In the genomic region with DNA sequence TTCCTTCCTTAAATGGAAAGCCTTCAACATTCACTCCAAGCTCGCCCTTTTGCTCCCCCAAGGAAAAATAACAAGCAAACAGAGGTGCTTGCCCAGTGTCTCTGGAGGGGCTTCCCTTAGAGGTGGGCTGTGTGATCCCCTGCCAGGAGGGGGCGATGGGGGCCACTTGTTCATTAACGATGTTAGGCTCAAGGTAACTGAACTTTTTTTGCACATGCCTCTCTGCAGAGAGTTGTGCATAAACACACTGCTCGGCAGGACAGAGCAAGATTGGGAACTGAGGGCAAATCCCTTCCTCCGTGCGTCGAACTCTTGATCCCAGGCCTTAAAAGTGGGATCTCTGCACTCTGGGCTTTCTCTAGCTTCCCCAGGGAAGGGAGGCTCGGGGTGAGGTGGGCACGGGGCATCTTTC, we compare ENCODE assay signal across 7 cellular contexts. TPM values are rescaled to one million over a fixed set of nuclear protein-coding genes. Genes with fewer than 3 reads are reported as not detected.
DNase-seq lines count a peak whose midpoint lies in the region; ATAC-seq and TF ChIP-seq lines count a peak whose summit lies in the region.

No MANE protein-coding gene starts in this region.

- no peak overlapping the region for H2AFZ ChIP-seq in GM23338

- peak; percentile 36 for DNase-seq in GM23338 (ENCODE audit: low spot score)
- no peak for DNase-seq in fibroblast of villous mesenchyme (ENCODE audit: low read depth)
- peak; percentile 68 for DNase-seq in spleen
- no peak for DNase-seq in cortex of kidney (lab: John Stamatoyannopoulos, UW)

- WGBS in spleen, 5 donors, result 45 to 60% (median 53%) methylated on average over 9 of the region's 9 CpGs

- ATAC-seq in GM23338 (peak; percentile 11), SK-N-SH treated with all-trans-retinoic acid at 6 μM for 48 hours (peak; percentile 4), GM19467 (IDR thresholded peaks at IDR 0.05; ENCODE audit: unreplicated experiment) (no peak), GM21381 (IDR thresholded peaks at IDR 0.05; ENCODE audit: unreplicated experiment) (no peak)

- H3K36me3 Mint-ChIP-seq in GM23338 (ENCODE audit: low read depth), result peaks cover 26% of the 10 kb centered on the region

- peaks cover 26% of the 10 kb centered on the region for H3K27me3 Mint-ChIP-seq in GM23338 (ENCODE audit: insufficient read depth, low read depth, poor library complexity)

- H3F3A ChIP-seq in GM23338 (replicated peaks; ENCODE audit: low read depth), result peaks cover 15% of the 10 kb centered on the region

- peaks cover 23% of the 10 kb centered on the region for H3K4me1 ChIP-seq in GM23338 (ENCODE audit: insufficient read depth)
- H3K4me1 ChIP-seq in spleen, result peaks cover 35 to 92% (median 67%) of the 10 kb centered on the region in 6 donors

- H3K4me3 ChIP-seq in GM23338 (peak overlapping the region; percentile 25; the same call in 1 of the 2 replicates), fibroblast of villous mesenchyme (ENCODE audit: low read depth, low read length) (no peak overlapping the region), spleen (no peak overlapping the region)

- H3K27ac ChIP-seq in GM23338 (ENCODE audit: low read depth) (peak overlapping the region; percentile 64; the same call in 1 of the 2 replicates), spleen (peak overlapping the region; percentile 53 to 91 (median 85))

- peak overlapping the region; percentile 53 for H3K4me2 ChIP-seq in GM23338

- no peaks in the 10 kb centered on the region for H3K9me2 ChIP-seq in GM23338 (ENCODE audit: insufficient read depth)

- no peak for TF ChIP-seq POLR2A in spleen (IDR thresholded peaks at IDR 0.05)

- TF ChIP-seq CTCF in GM23338 (conservative IDR thresholded peaks at IDR 0.05; ENCODE audit: low read depth in 2 of 2) (peak; percentile 48 to 60), fibroblast of villous mesenchyme (IDR thresholded peaks at IDR 0.05; ENCODE audit: insufficient read depth, low read depth, low read length) (peak; percentile 28), spleen (IDR thresholded peaks at IDR 0.05 in 8 of 11, conservative IDR thresholded peaks at IDR 0.05 in 3 of 11) (peak in 2 of 11 experiments; percentile 26 to 35)

- no peaks in the 10 kb centered on the region for H3K9me3 ChIP-seq in spleen

- H3K27me3 ChIP-seq in GM23338 (ENCODE audit: insufficient read depth), result no peaks in the 10 kb centered on the region
- H3K27me3 ChIP-seq in spleen (replicated peaks in 1 of 7), result no peaks in the 10 kb centered on the region

- H3K9me3 Mint-ChIP-seq in GM23338, result no peaks in the 10 kb centered on the region

- H4K20me1 ChIP-seq in GM23338 (replicated peaks; ENCODE audit: insufficient read depth), result peaks cover 15% of the 10 kb centered on the region

- H3K4me1 Mint-ChIP-seq in GM23338, result peaks cover 44% of the 10 kb centered on the region

- H3K4me3 Mint-ChIP-seq in GM23338, result peak overlapping the region; percentile 30; the same call in 1 of the 3 replicates

- no peak overlapping the region for H3K27ac Mint-ChIP-seq in GM23338

- intact Hi-C loops in spleen (cut with DNase I; ENCODE audit: low total_unique reads), result no loop called here

- H3K36me3 ChIP-seq in GM23338 (ENCODE audit: insufficient read depth) (no peaks in the 10 kb centered on the region), spleen (peaks cover 0 to 48% (median 17%) of the 10 kb centered on the region in 6 donors)

- H3K79me2 ChIP-seq in GM23338 (replicated peaks; ENCODE audit: insufficient read depth), result no peaks in the 10 kb centered on the region

TF ChIP-seq in GM23338, 12 proteins besides CTCF, POLR2A, EP300 and RAD21 (continues in another document):
- TF ChIP-seq EZH2phosphoT487 (IDR thresholded peaks at IDR 0.05; ENCODE audit: unreplicated experiment) (no peak), ZNF114 (CRISPR knock-in tag; IDR thresholded peaks at IDR 0.05) (no peak), CREB1 (CRISPR knock-in tag; IDR thresholded peaks at IDR 0.05; ENCODE audit: low read depth) (no peak), REST (IDR thresholded peaks at IDR 0.05; ENCODE audit: unreplicated experiment) (no peak), JUNB (IDR thresholded peaks at IDR 0.05; ENCODE audit: unreplicated experiment) (no peak)

TF ChIP-seq in SK-N-SH treated with all-trans-retinoic acid at 6 μM for 48 hours, 23 proteins besides CTCF, POLR2A, EP300 and RAD21:
- TF ChIP-seq PATZ1 (CRISPR knock-in tag; IDR thresholded peaks at IDR 0.05; ENCODE audit: borderline replicate concordance), result 0 out of 2 replicates have a peak, but pooled peaks have one; percentile 34
- TF ChIP-seq ZFP30 (CRISPR knock-in tag; IDR thresholded peaks at IDR 0.05), result no peak

RNA-seq across cellular contexts. Expression of gene NAGLU, which starts 15.5 kb away (rescaled TPM):
- 21.9 and 31.2 TPM in 2 replicates for total RNA-seq in GM23338 (2014; rRNA removed; shearing (Covaris generic))
- 12.0 and 13.0 TPM in 2 replicates for polyA plus RNA-seq in GM23338 (2016; fragmentation: Nextera tagmentation; extraction: Ambion mirVana)
- total RNA-seq in fibroblast of villous mesenchyme, result 28.5 and 35.1 TPM in 2 replicates
- total RNA-seq in spleen, result 10 to 100 TPM; 32.5 to 61.0 (median 48.9) TPM
- polyA plus RNA-seq in spleen, result 10 to 100 TPM; 27.3 to 55.2 (median 49.8) TPM

RNA-seq across cellular contexts. Expression of gene HSD17B1, which starts 32.2 kb away (rescaled TPM):
- 0.97 and 1.7 TPM in 2 replicates for total RNA-seq in GM23338 (2014; rRNA removed; shearing (Covaris generic))
- polyA plus RNA-seq in GM23338 (2016; fragmentation: Nextera tagmentation; extraction: Ambion mirVana), result 1.7 and 1.8 TPM in 2 replicates
- total RNA-seq in fibroblast of villous mesenchyme, result 3.5 and 11.9 TPM in 2 replicates
- total RNA-seq in spleen, result 1 to 10 TPM in 2 of 7 donors, under 1 TPM in 5; 0.54 to 1.6 (median 0.79) TPM
- polyA plus RNA-seq in spleen, result 1 to 10 TPM; 2.9 to 5.5 (median 3.5) TPM

RNA-seq across cellular contexts. Expression of gene COASY, which starts 41.4 kb away (rescaled TPM):
- total RNA-seq in GM23338 (2014; rRNA removed; shearing (Covaris generic)), result 60.1 and 62.0 TPM in 2 replicates
- polyA plus RNA-seq in GM23338 (2016; fragmentation: Nextera tagmentation; extraction: Ambion mirVana) (72.1 and 77.5 TPM in 2 replicates), spleen (100 to 1,000 TPM in 1 of 3 donors, 10 to 100 TPM in 2; 50.0 to 104 (median 80.6) TPM)
- total RNA-seq in fibroblast of villous mesenchyme (18.0 and 22.0 TPM in 2 replicates), spleen (10 to 100 TPM; 32.5 to 68.6 (median 66.5) TPM)

RNA-seq across cellular contexts. Expression of gene MLX, which starts 46.4 kb away (rescaled TPM):
- total RNA-seq in GM23338 (2014; rRNA removed; shearing (Covaris generic)), result 23.3 and 34.1 TPM in 2 replicates
- polyA plus RNA-seq in GM23338 (2016; fragmentation: Nextera tagmentation; extraction: Ambion mirVana) (28.8 and 33.2 TPM in 2 replicates), spleen (10 to 100 TPM; 33.0 to 39.1 (median 33.2) TPM)
- total RNA-seq in fibroblast of villous mesenchyme (31.2 and 47.5 TPM in 2 replicates), spleen (10 to 100 TPM; 43.0 to 64.4 (median 55.8) TPM)

RNA-seq across cellular contexts. Expression of gene PSMC3IP, which starts 57.0 kb away (rescaled TPM):
- 14.7 and 18.5 TPM in 2 replicates for total RNA-seq in GM23338 (2014; rRNA removed; shearing (Covaris generic))
- polyA plus RNA-seq in GM23338 (2016; fragmentation: Nextera tagmentation; extraction: Ambion mirVana) (29.5 and 32.7 TPM in 2 replicates), spleen (1 to 10 TPM; 3.6 to 4.3 (median 4.0) TPM)
- total RNA-seq in fibroblast of villous mesenchyme (3.9 and 4.8 TPM in 2 replicates), spleen (1 to 10 TPM; 1.9 to 5.6 (median 3.4) TPM)

Comparison
In these comparisons a context has a peak if more than half of its experiments do, and no peak if none do; other contexts are left out.
1. ATAC-seq: peak in GM23338 (single experiment) and SK-N-SH treated with all-trans-retinoic acid at 6 μM for 48 hours (single experiment); none in GM19467 (single experiment) and GM21381 (single experiment).
2. DNase-seq: peak in GM23338 (single experiment) and spleen (single experiment); none in fibroblast of villous mesenchyme (single experiment) and cortex of kidney (single experiment).